Comparison of ENCODE assay signal across 8 cellular contexts in genomic region chr22:40635008-40635939, GRCh38. TPM values are rescaled to one million over a fixed set of nuclear protein-coding genes. Genes with fewer than 3 reads are reported as not detected.
A peak's percentile ranks its signal among the peaks of the same experiment; 100 is the strongest.
DNase-seq lines count a peak whose midpoint lies in the region; ATAC-seq and TF ChIP-seq lines count a peak whose summit lies in the region.

No MANE protein-coding gene starts in this region.

- peak overlapping the region; percentile 83 to 87 (median 85) for H3K9ac ChIP-seq in skeletal muscle tissue (ENCODE audit: low read depth in 1 of 3, low read length in 3 of 3)

- H3K4me1 Mint-ChIP-seq in activated CD8-positive, alpha-beta T cell treated with anti-CD3 and anti-CD28 coated beads, Interleukin-2, amount 10 ng/mL, durations not matched to agents 7 days and 5 days (ENCODE audit: low read depth): peaks cover 25% of the 10 kb centered on the region

- H3K9me3 ChIP-seq in right atrium auricular region: no peaks in the 10 kb centered on the region
- no peaks in the 10 kb centered on the region for H3K9me3 ChIP-seq in skeletal muscle tissue (ENCODE audit: control insufficient read depth in 3 of 3, low read length in 3 of 3)

- peak overlapping the region; percentile 86 for H3K4me3 ChIP-seq in H7 (ENCODE audit: insufficient read depth, low read depth, low read length)
- H3K4me3 ChIP-seq in right atrium auricular region: peak overlapping the region; percentile 76 to 93
- H3K4me3 ChIP-seq in skeletal muscle tissue (ENCODE audit: low read length in 3 of 3): peak overlapping the region; percentile 83 to 95 (median 92)

- peak overlapping the region; percentile 87 to 93 for H3K27ac ChIP-seq in right atrium auricular region
- H3K27ac ChIP-seq in skeletal muscle tissue (ENCODE audit: low read depth, low read length): peak overlapping the region; percentile 97

- no peak for TF ChIP-seq CTCF in right atrium auricular region (IDR thresholded peaks at IDR 0.05)

- no peak for DNase-seq in H7
- DNase-seq in activated CD8-positive, alpha-beta T cell treated with anti-CD3 and anti-CD28 coated beads, Interleukin-2, amount 10 ng/mL, durations not matched to agents 7 days and 5 days: peak; percentile 28
- peak; percentile 63 for DNase-seq in right atrium auricular region (ENCODE audit: low spot score)
- DNase-seq in NCI-H1417 (lab: John Stamatoyannopoulos, UW): no peak
- DNase-seq in stimulated activated CD8-positive, alpha-beta memory T cell treated with anti-CD3 and anti-CD28 coated beads, Interleukin-4, amount 100 ng/mL, for 48 hours: no peak
- no peak for DNase-seq in DMS53 treated with DMSO at 0.1 percent for 48 hours (lab: John Stamatoyannopoulos, UW; ENCODE audit: unreplicated experiment)

- no peaks in the 10 kb centered on the region for H3K27me3 Mint-ChIP-seq in activated CD8-positive, alpha-beta T cell treated with anti-CD3 and anti-CD28 coated beads, Interleukin-2, amount 10 ng/mL, durations not matched to agents 7 days and 5 days (ENCODE audit: low read depth)

- peaks cover 7% of the 10 kb centered on the region for H3K36me3 Mint-ChIP-seq in activated CD8-positive, alpha-beta T cell treated with anti-CD3 and anti-CD28 coated beads, Interleukin-2, amount 10 ng/mL, durations not matched to agents 7 days and 5 days (ENCODE audit: low read depth)

- H3K4me3 Mint-ChIP-seq in activated CD8-positive, alpha-beta T cell treated with anti-CD3 and anti-CD28 coated beads, Interleukin-2, amount 10 ng/mL, durations not matched to agents 7 days and 5 days: peak overlapping the region; percentile 94

- POLR2A ChIA-PET in activated CD8-positive, alpha-beta T cell treated with anti-CD3 and anti-CD28 coated beads, Interleukin-2, amount 10 ng/mL, durations not matched to agents 7 days and 5 days (lab: Charles Lee): interaction anchor here (2.9 kb wide), 1 partner anchor 103 kb away, joined by 41 read pairs; no protein-coding TSS in a partner anchor

- H3K4me1 ChIP-seq in right atrium auricular region (peaks cover 0 to 30% of the 10 kb centered on the region in 2 donors), skeletal muscle tissue (ENCODE audit: control insufficient read depth in 3 of 3, insufficient read depth in 3 of 3, low read length in 3 of 3) (peaks cover 17 to 28% (median 23%) of the 10 kb centered on the region in 3 donors)

- H3K27ac Mint-ChIP-seq in activated CD8-positive, alpha-beta T cell treated with anti-CD3 and anti-CD28 coated beads, Interleukin-2, amount 10 ng/mL, durations not matched to agents 7 days and 5 days: peak overlapping the region; percentile 84

- H3K36me3 ChIP-seq in H7 (replicated peaks; ENCODE audit: control insufficient read depth, insufficient read depth, low read length) (no peaks in the 10 kb centered on the region), right atrium auricular region (no peaks in the 10 kb centered on the region), skeletal muscle tissue (ENCODE audit: control insufficient read depth in 3 of 3, insufficient read depth in 3 of 3, low read length in 3 of 3) (no peaks in the 10 kb centered on the region)

- CTCF ChIA-PET in activated CD8-positive, alpha-beta T cell treated with anti-CD3 and anti-CD28 coated beads, Interleukin-2, amount 10 ng/mL, durations not matched to agents 7 days and 5 days (lab: Charles Lee): interaction anchor here (2.0 to 5.3 kb wide), 6 partner anchors 11 to 199 kb away, joined by 12 to 61 read pairs (median 21); no protein-coding TSS in a partner anchor

- H3K9me3 Mint-ChIP-seq in activated CD8-positive, alpha-beta T cell treated with anti-CD3 and anti-CD28 coated beads, Interleukin-2, amount 10 ng/mL, durations not matched to agents 7 days and 5 days (ENCODE audit: insufficient read depth): no peaks in the 10 kb centered on the region

- ATAC-seq in activated CD8-positive, alpha-beta T cell treated with anti-CD3 and anti-CD28 coated beads, Interleukin-2, amount 10 ng/mL, durations not matched to agents 7 days and 5 days: no peak
- ATAC-seq in HG03025 (IDR thresholded peaks at IDR 0.05; ENCODE audit: low FRiP score, unreplicated experiment): no peak

- H3K27me3 ChIP-seq in H7 (ENCODE audit: control insufficient read depth, insufficient read depth, low read length) (no peaks in the 10 kb centered on the region; the same call in 1 of the 2 replicates), right atrium auricular region (no peaks in the 10 kb centered on the region), skeletal muscle tissue (ENCODE audit: control insufficient read depth in 3 of 3, insufficient read depth in 3 of 3, low read length in 3 of 3) (no peaks in the 10 kb centered on the region)

RNA-seq across cellular contexts. Expression of gene MRTFA, which starts 1.2 kb away (rescaled TPM):
- 26.2 and 35.4 TPM in 2 replicates for total RNA-seq in H7 (2014; rRNA removed; shearing (Covaris generic))
- total RNA-seq in activated CD8-positive, alpha-beta T cell treated with anti-CD3 and anti-CD28 coated beads, Interleukin-2, amount 10 ng/mL, durations not matched to agents 7 days and 5 days: 10 to 100 TPM; 65.0 to 65.1 TPM
- 10 to 100 TPM; 45.8 to 55.2 TPM for total RNA-seq in right atrium auricular region
- 25.6 TPM for total RNA-seq in skeletal muscle tissue

RNA-seq across cellular contexts. Expression of gene MCHR1, which starts 44.0 kb away (rescaled TPM):
- 2.8 and 4.8 TPM in 2 replicates for total RNA-seq in H7 (2014; rRNA removed; shearing (Covaris generic))
- total RNA-seq in activated CD8-positive, alpha-beta T cell treated with anti-CD3 and anti-CD28 coated beads, Interleukin-2, amount 10 ng/mL, durations not matched to agents 7 days and 5 days: not detected
- 1 to 10 TPM in 1 of 2 donors, not detected in 1; 2.0 TPM for total RNA-seq in right atrium auricular region
- total RNA-seq in skeletal muscle tissue: 1.6 TPM

Comparison
In these comparisons a context has a peak if more than half of its experiments do, and no peak if none do; other contexts are left out.
1. DNase-seq: peak in activated CD8-positive, alpha-beta T cell treated with anti-CD3 and anti-CD28 coated beads, Interleukin-2, amount 10 ng/mL, durations not matched to agents 7 days and 5 days (single experiment) and right atrium auricular region (single experiment); none in H7 (single experiment), NCI-H1417 (0 of 3), stimulated activated CD8-positive, alpha-beta memory T cell treated with anti-CD3 and anti-CD28 coated beads, Interleukin-4, amount 100 ng/mL, for 48 hours (single experiment) and DMS53 treated with DMSO at 0.1 percent for 48 hours (single experiment).
2. Peak in every context shown above with its lines, with median percentiles within 50 percentile points of each other: H3K4me3 ChIP-seq.